Comparison of ENCODE assay signal across 32 cellular contexts in the genomic region with DNA sequence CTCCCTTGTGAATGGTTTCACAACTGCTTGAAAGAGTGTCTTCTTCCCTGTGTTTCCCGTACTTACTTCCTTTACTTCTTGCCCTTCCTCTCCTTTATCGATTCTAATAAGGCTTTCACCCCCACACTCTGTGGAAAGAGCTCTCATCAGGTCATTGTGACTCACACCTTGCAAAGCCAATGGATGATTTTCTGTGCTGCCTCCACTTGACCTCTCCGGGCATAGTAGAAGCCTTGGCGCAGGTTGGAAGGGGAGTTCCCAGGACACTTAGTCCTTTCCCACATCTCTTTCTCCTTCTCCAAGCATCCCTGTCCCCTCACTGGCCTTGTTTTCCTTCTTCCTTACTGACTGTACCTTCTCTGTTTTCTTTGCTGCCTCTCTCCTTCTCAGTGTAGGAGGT. TPM values are rescaled to one million over a fixed set of nuclear protein-coding genes. Genes with fewer than 3 reads are reported as not detected.
DNase-seq lines count a peak whose midpoint lies in the region; ATAC-seq, FAIRE-seq and TF ChIP-seq lines count a peak whose summit lies in the region.
"Had no signal": no experiment of that assay in that cellular context is flagged by ENCODE, and none has a peak within 500 bp of the region (broad histone marks: within the 10 kb centered on the region; RNA-seq: fewer than 3 reads in every experiment).

No MANE protein-coding gene starts in this region.

- no peak overlapping the region for H3K23ac ChIP-seq in mesenchymal stem cell (ENCODE audit: low read length in 2 of 2)

- H2BK120ac ChIP-seq in mesenchymal stem cell (ENCODE audit: low read depth, low read length), result no peak overlapping the region

- H3K36me3 ChIP-seq in mesenchymal stem cell (ENCODE audit: control insufficient read depth in 1 of 2, insufficient read depth in 2 of 2, low read depth in 1 of 2, low read length in 2 of 2) (no peaks in the 10 kb centered on the region), osteoblast (ENCODE audit: insufficient read depth, low read length) (no peaks in the 10 kb centered on the region), psoas muscle (ENCODE audit: insufficient read depth in 1 of 2, low read depth in 1 of 2) (no peaks in the 10 kb centered on the region), suprapubic skin (no peaks in the 10 kb centered on the region)
- H3K36me3 ChIP-seq: BLaER1, lower lobe of right lung, right lobe of liver, thyroid gland had no signal

- H3K27me3 ChIP-seq in mesenchymal stem cell (ENCODE audit: control insufficient read depth in 1 of 2, insufficient read depth in 1 of 2, low read length in 2 of 2) (no peaks in the 10 kb centered on the region), osteoblast (ENCODE audit: insufficient read depth, low read length) (no peaks in the 10 kb centered on the region), psoas muscle (ENCODE audit: insufficient read depth in 3 of 3, low read length in 2 of 3) (no peaks in the 10 kb centered on the region), suprapubic skin (no peaks in the 10 kb centered on the region)
- H3K27me3 ChIP-seq: BLaER1, right lobe of liver, thyroid gland had no signal

- no peaks in the 10 kb centered on the region for H3K79me2 ChIP-seq in osteoblast (ENCODE audit: insufficient read depth, low read length)
- H3K79me2 ChIP-seq: parathyroid adenoma had no signal

- H3K4ac ChIP-seq in mesenchymal stem cell (ENCODE audit: low read depth in 1 of 2, low read length in 2 of 2), result no peak overlapping the region

- CTCF ChIA-PET in A549 (lab: Yijun Ruan, JAX), result interaction anchor here (1.5 to 2.2 kb wide), 2 partner anchors 17 to 62 kb away, joined by 8 to 10 read pairs; no protein-coding TSS in a partner anchor

- H2BK12ac ChIP-seq in mesenchymal stem cell (ENCODE audit: low read length in 2 of 2), result no peak overlapping the region

- no peak overlapping the region for H2BK5ac ChIP-seq in mesenchymal stem cell (ENCODE audit: low read depth, low read length, poor library complexity, severe bottlenecking)

- H4K20me1 ChIP-seq in osteoblast (ENCODE audit: insufficient read depth, low read length), result no peaks in the 10 kb centered on the region
- H4K20me1 ChIP-seq: BLaER1 had no signal

- peak overlapping the region; percentile 87 for H3K4me2 ChIP-seq in A549
- H3K4me2 ChIP-seq in mesenchymal stem cell (ENCODE audit: low read length, poor library complexity, severe bottlenecking), result no peak overlapping the region
- H3K4me2 ChIP-seq in osteoblast (ENCODE audit: insufficient read depth, low read length), result no peak overlapping the region
- H3K4me2 ChIP-seq: BLaER1 had no signal

- TF ChIP-seq RAD21 in A549 (conservative IDR thresholded peaks at IDR 0.05 in 1 of 2, IDR thresholded peaks at IDR 0.05 in 1 of 2), result no peak

- DNase-seq in A549 (ENCODE audit: low read depth in 1 of 2, low spot score in 1 of 2), result no peak
- peak; percentile 59 for DNase-seq in HCEC 1CT
- peak; percentile 62 for DNase-seq in SKM-1 treated with dmso at 0.1 percent for 144 hours (lab: John Stamatoyannopoulos, UW; ENCODE audit: unreplicated experiment)
- DNase-seq in mesenchymal stem cell, result peak; percentile 87
- no peak for DNase-seq in osteoblast (ENCODE audit: insufficient read length, low spot score, missing footprints)
- no peak for DNase-seq in psoas muscle
- no peak for DNase-seq in suprapubic skin (ENCODE audit: low spot score in 2 of 2)
- DNase-seq: activated CD8-positive, alpha-beta T cell treated with anti-CD3 and anti-CD28 coated beads, Interleukin-2, amount 10 ng/mL, durations not matched to agents 7 days and 5 days; activated effector memory CD4-positive, alpha-beta T cell treated with anti-CD3 and anti-CD28 coated beads, Interleukin-2, amount 50 U/mL, for 16 hours; activated naive CD8-positive, alpha-beta T cell treated with anti-CD3 and anti-CD28 coated beads, Interleukin-2, amount 50 U/mL, for 24 hours; activated T-cell treated with anti-CD3 and anti-CD28 coated beads for 4 hours; effector memory CD8-positive, alpha-beta T cell; GOT3; hippocampal formation; lower lobe of right lung; NCI-H1092; NCI-H187; NCI-H2171 treated with DMSO at 0.1 percent for 48 hours; NCI-H524; right lobe of liver; stimulated activated CD4-positive, alpha-beta T cell treated with anti-CD3 and anti-CD28 coated beads, Interleukin-15, amount 100 ng/mL, for 24 hours; stimulated activated naive CD8-positive, alpha-beta T cell treated with anti-CD3 and anti-CD28 coated beads, Interleukin-15, Interleukin-2, amounts not matched to agents 100 U/mL and 50 U/mL, for 24 hours; T-helper 17 cell; thyroid gland had no signal

- H3K18ac ChIP-seq in mesenchymal stem cell (ENCODE audit: low read depth in 1 of 2, low read length in 2 of 2), result no peak overlapping the region

- H3K79me1 ChIP-seq in mesenchymal stem cell (replicated peaks; ENCODE audit: low read length, poor library complexity, severe bottlenecking), result no peaks in the 10 kb centered on the region

- no peak overlapping the region for H3K4me3 ChIP-seq in A549
- no peak overlapping the region for H3K4me3 ChIP-seq in mesenchymal stem cell (ENCODE audit: insufficient read depth in 1 of 2, low read depth in 1 of 2, low read length in 2 of 2)
- no peak overlapping the region for H3K4me3 ChIP-seq in osteoblast (ENCODE audit: insufficient read depth, low read length)
- H3K4me3 ChIP-seq in psoas muscle, result no peak overlapping the region
- no peak overlapping the region for H3K4me3 ChIP-seq in suprapubic skin
- H3K4me3 ChIP-seq: BLaER1, lower lobe of right lung, right lobe of liver, thyroid gland had no signal

- FAIRE-seq in A549 (lab: Jason Lieb, UNC), result no peak
- FAIRE-seq: colon, frontal cortex had no signal

- peak overlapping the region; percentile 92 to 94 for H3K27ac ChIP-seq in A549
- no peak overlapping the region for H3K27ac ChIP-seq in mesenchymal stem cell (ENCODE audit: low read length, poor library complexity, severe bottlenecking)
- no peak overlapping the region for H3K27ac ChIP-seq in osteoblast (ENCODE audit: low read depth, low read length)
- H3K27ac ChIP-seq in psoas muscle, result no peak overlapping the region
- no peak overlapping the region for H3K27ac ChIP-seq in suprapubic skin
- H3K27ac ChIP-seq: BLaER1, lower lobe of right lung, parathyroid adenoma, right lobe of liver, thyroid gland had no signal

- no peak overlapping the region for H3K14ac ChIP-seq in mesenchymal stem cell (ENCODE audit: low read length in 2 of 2)

- TF ChIP-seq POLR2A in A549 (IDR thresholded peaks at IDR 0.05; ENCODE audit: low read length), result no peak
- TF ChIP-seq POLR2A in suprapubic skin (IDR thresholded peaks at IDR 0.05), result no peak

- H4K8ac ChIP-seq in mesenchymal stem cell (ENCODE audit: low read length), result no peak overlapping the region

- peaks cover 65% of the 10 kb centered on the region for H3K4me1 ChIP-seq in A549
- peaks cover 4% of the 10 kb centered on the region for H3K4me1 ChIP-seq in mesenchymal stem cell (ENCODE audit: control insufficient read depth, insufficient read depth, low read depth, low read length)
- peaks cover 33% of the 10 kb centered on the region for H3K4me1 ChIP-seq in osteoblast (ENCODE audit: insufficient read depth, low read length)
- peaks cover 18% of the 10 kb centered on the region for H3K4me1 ChIP-seq in psoas muscle
- H3K4me1 ChIP-seq in suprapubic skin, result peaks cover 29% of the 10 kb centered on the region
- H3K4me1 ChIP-seq: right lobe of liver had no signal

- H2AFZ ChIP-seq in mesenchymal stem cell (ENCODE audit: low read depth, low read length), result no peak overlapping the region
- H2AFZ ChIP-seq in osteoblast (ENCODE audit: low read length), result no peak overlapping the region
- H2AFZ ChIP-seq: parathyroid adenoma had no signal

- WGBS in A549 (ENCODE audit: missing lambda C conversion rate), result 25% methylated on average over 4 of the region's 4 CpGs
- WGBS in mesenchymal stem cell, result 16% methylated on average over 4 of the region's 4 CpGs
- WGBS in psoas muscle, 3 donors, result 82 to 94% (median 89%) methylated on average over 4 of the region's 4 CpGs
- 89% methylated on average over 4 of the region's 4 CpGs for WGBS in suprapubic skin

- H3K9me3 ChIP-seq in A549 (0 out of 3 replicates have a peak, but pooled peaks cover 6% of the 10 kb centered on the region), mesenchymal stem cell (ENCODE audit: control insufficient read depth, low read length) (no peaks in the 10 kb centered on the region), osteoblast (ENCODE audit: low read depth, low read length) (no peaks in the 10 kb centered on the region), psoas muscle (no peaks in the 10 kb centered on the region), suprapubic skin (no peaks in the 10 kb centered on the region)
- H3K9me3 ChIP-seq: lower lobe of right lung, right lobe of liver, thyroid gland had no signal

- H3K9ac ChIP-seq in mesenchymal stem cell (ENCODE audit: low read length), result no peak overlapping the region
- H3K9ac ChIP-seq: BLaER1, parathyroid adenoma had no signal

- intact Hi-C loops in psoas muscle (cut with DNase I), result no loop called here

- H4K91ac ChIP-seq in mesenchymal stem cell (ENCODE audit: low read length), result no peak overlapping the region

- no peak overlapping the region for H2BK15ac ChIP-seq in mesenchymal stem cell (ENCODE audit: low read depth, poor library complexity, severe bottlenecking)

- TF ChIP-seq EP300 in A549 (IDR thresholded peaks at IDR 0.05), result no peak
- TF ChIP-seq EP300 in suprapubic skin (IDR thresholded peaks at IDR 0.05), result no peak

- no peak for ATAC-seq in A549
- ATAC-seq in GM18502 (IDR thresholded peaks at IDR 0.05; ENCODE audit: poor library complexity, unreplicated experiment), result no peak
- no peak for ATAC-seq in psoas muscle
- ATAC-seq: activated CD8-positive, alpha-beta T cell treated with anti-CD3 and anti-CD28 coated beads, Interleukin-2, amount 10 ng/mL, durations not matched to agents 7 days and 5 days; activated naive CD8-positive, alpha-beta T cell treated with anti-CD3 and anti-CD28 coated beads, Interleukin-2, amount 50 U/mL, for 24 hours; effector memory CD8-positive, alpha-beta T cell; esophagus mucosa; stimulated activated naive CD8-positive, alpha-beta T cell treated with anti-CD3 and anti-CD28 coated beads, Interleukin-15, Interleukin-2, amounts not matched to agents 100 U/mL and 50 U/mL, for 24 hours; T-helper 17 cell had no signal

- H2AK5ac ChIP-seq in mesenchymal stem cell (ENCODE audit: low read length, severe bottlenecking), result no peak overlapping the region

- TF ChIP-seq CTCF in A549 (IDR thresholded peaks at IDR 0.05), result no peak
- no peak for TF ChIP-seq CTCF in osteoblast (IDR thresholded peaks at IDR 0.05; ENCODE audit: extremely low read depth, low read depth, low read length)
- TF ChIP-seq CTCF in psoas muscle (IDR thresholded peaks at IDR 0.05), result no peak
- TF ChIP-seq CTCF in suprapubic skin (IDR thresholded peaks at IDR 0.05), result no peak

- POLR2A ChIA-PET in A549 (lab: Yijun Ruan, JAX), result no interaction called here

RNA-seq across cellular contexts. Expression of a gene that starts 6.2 kb away (rescaled TPM):
- polyA plus RNA-seq in A549 (2011; rRNA removed) (89.0 and 89.6 TPM in 2 replicates), A549 (2017; fragmentation: RNase III; extraction: RNeasy Plus Mini Kit Qiagen cat#74134 plus additional on column Dnase treatment) (49.3 to 60.2 TPM (median 54.4 TPM) in 3 replicates), psoas muscle (10 to 100 TPM; 10.7 to 11.7 (median 11.6) TPM)
- polyA plus RNA-seq in A549 (2012; cell fraction: cytosol; rRNA removed), result 159 and 209 TPM in 2 replicates
- polyA plus RNA-seq in A549 (2012; cell fraction: nucleus; rRNA removed), result 211 and 234 TPM in 2 replicates
- polyA minus RNA-seq in A549 (2011; rRNA and poly(A)+ RNA removed), result 132 and 156 TPM in 2 replicates
- polyA plus RNA-seq in mesenchymal stem cell (2013, experiment 1 of 2), result 19.6 TPM
- polyA plus RNA-seq in mesenchymal stem cell (2013, experiment 2 of 2), result 19.5 TPM
- total RNA-seq in osteoblast (0.59 and 0.72 TPM in 2 replicates), psoas muscle (10 to 100 TPM in 1 of 4 donors, 1 to 10 TPM in 3; 6.3 to 35.0 (median 8.6) TPM), suprapubic skin (10 to 100 TPM in 2 of 4 donors, 1 to 10 TPM in 2; 4.0 to 18.1 (median 11.7) TPM)

RNA-seq across cellular contexts. Expression of a gene that starts 28.4 kb away (rescaled TPM):
- polyA plus RNA-seq in A549 (2011; rRNA removed) (0.16 and 0.24 TPM in 2 replicates), A549 (2017; fragmentation: RNase III; extraction: RNeasy Plus Mini Kit Qiagen cat#74134 plus additional on column Dnase treatment) (0.09 to 0.21 TPM (median 0.15 TPM) in 3 replicates), psoas muscle (under 1 TPM; 0.25 to 0.61 (median 0.31) TPM)
- 0.17 and 0.21 TPM in 2 replicates for polyA plus RNA-seq in A549 (2012; cell fraction: cytosol; rRNA removed)
- 0.06 and 0.16 TPM in 2 replicates for polyA plus RNA-seq in A549 (2012; cell fraction: nucleus; rRNA removed)
- polyA minus RNA-seq in A549 (2011; rRNA and poly(A)+ RNA removed), result 0.12 and 0.19 TPM in 2 replicates
- not detected for polyA plus RNA-seq in mesenchymal stem cell (2013, experiment 1 of 2)
- 0.01 TPM for polyA plus RNA-seq in mesenchymal stem cell (2013, experiment 2 of 2)
- total RNA-seq in osteoblast (0.29 and 0.36 TPM in 2 replicates), psoas muscle (under 1 TPM; 0.21 to 0.46 (median 0.23) TPM), suprapubic skin (1 to 10 TPM in 1 of 4 donors, under 1 TPM in 3; 0.25 to 1.2 (median 0.63) TPM)
- total RNA-seq: activated CD8-positive, alpha-beta T cell treated with anti-CD3 and anti-CD28 coated beads, Interleukin-2, amount 10 ng/mL, durations not matched to agents 7 days and 5 days; G401; T-helper 17 cell; thyroid gland had no signal
- polyA plus RNA-seq: neural cell had no signal

Comparison
In these comparisons a context has a peak if more than half of its experiments do, and no peak if none do; other contexts are left out.
1. DNase-seq: peak in HCEC 1CT (single experiment), SKM-1 treated with dmso at 0.1 percent for 144 hours (single experiment) and mesenchymal stem cell (single experiment); none in A549 (0 of 2), osteoblast (single experiment), psoas muscle (0 of 2) and suprapubic skin (0 of 2).
2. H3K27ac ChIP-seq: peak in A549 (2 of 2); none in mesenchymal stem cell (single experiment), osteoblast (single experiment), psoas muscle (single experiment) and suprapubic skin (single experiment).